Comparison of ENCODE assay signal across 14 cellular contexts in genomic region chr17:49717371-49717841, GRCh38. TPM values are rescaled to one million over a fixed set of nuclear protein-coding genes. Genes with fewer than 3 reads are reported as not detected.
DNase-seq lines count a peak whose midpoint lies in the region; ATAC-seq and TF ChIP-seq lines count a peak whose summit lies in the region.
"Had no signal": no experiment of that assay in that cellular context is flagged by ENCODE, and none has a peak within 500 bp of the region (broad histone marks: within the 10 kb centered on the region; RNA-seq: fewer than 3 reads in every experiment).

No MANE protein-coding gene starts in this region.

- H3K4me2 ChIP-seq in parathyroid adenoma (ENCODE audit: low read length), result peak overlapping the region; percentile 4

- H3K36me3 Mint-ChIP-seq in T-helper 2 cell treated with Interferon-gamma antibody and Interleukin-4, amounts not matched to agents 5 μg/mL and 100 μg/mL, for 36 hours (ENCODE audit: low read depth), result peaks cover 59% of the 10 kb centered on the region
- H3K36me3 Mint-ChIP-seq in Caco-2 (ENCODE audit: insufficient read depth, unreplicated experiment), result peaks cover 47% of the 10 kb centered on the region

- H3K4me1 Mint-ChIP-seq in T-helper 2 cell treated with Interferon-gamma antibody and Interleukin-4, amounts not matched to agents 5 μg/mL and 100 μg/mL, for 36 hours (ENCODE audit: low read depth), result peaks cover 12% of the 10 kb centered on the region
- H3K4me1 Mint-ChIP-seq in Caco-2 (ENCODE audit: low read depth, unreplicated experiment), result no peaks in the 10 kb centered on the region

- H3K4me1 ChIP-seq in parathyroid adenoma (peaks cover 36% of the 10 kb centered on the region), Caco-2 (no peaks in the 10 kb centered on the region)
- H3K4me1 ChIP-seq: ascending aorta had no signal

- H3K27me3 ChIP-seq in parathyroid adenoma (ENCODE audit: control insufficient read depth, insufficient read depth, low read length) (no peaks in the 10 kb centered on the region), Caco-2 (replicated peaks; ENCODE audit: control insufficient read depth, insufficient read depth, low read length) (no peaks in the 10 kb centered on the region)
- H3K27me3 ChIP-seq: ascending aorta had no signal

- peak overlapping the region; percentile 17 for H3K27ac Mint-ChIP-seq in T-helper 2 cell treated with Interferon-gamma antibody and Interleukin-4, amounts not matched to agents 5 μg/mL and 100 μg/mL, for 36 hours
- no peak overlapping the region for H3K27ac Mint-ChIP-seq in Caco-2 (ENCODE audit: unreplicated experiment)

- ATAC-seq in GM21737 (IDR thresholded peaks at IDR 0.05; ENCODE audit: unreplicated experiment), result no peak
- no peak for ATAC-seq in GM18868 (IDR thresholded peaks at IDR 0.05; ENCODE audit: unreplicated experiment)

- POLR2A ChIA-PET in Caco-2 (lab: Charles Lee), result no interaction called here

- TF ChIP-seq CTCF in parathyroid adenoma (IDR thresholded peaks at IDR 0.05) (no peak), Caco-2 (IDR thresholded peaks at IDR 0.05; ENCODE audit: insufficient read depth in 1 of 2, low read depth in 1 of 2, low read length in 1 of 2, severe bottlenecking in 1 of 2, unreplicated experiment in 1 of 2) (no peak)

- H3K9me3 ChIP-seq in parathyroid adenoma (ENCODE audit: control insufficient read depth, low read length) (no peaks in the 10 kb centered on the region), Caco-2 (no peaks in the 10 kb centered on the region)
- H3K9me3 ChIP-seq: ascending aorta had no signal

- peak overlapping the region; percentile 51 for H2AFZ ChIP-seq in parathyroid adenoma

- peak; percentile 98 for DNase-seq in G401 (ENCODE audit: low spot score)
- no peak for DNase-seq in T-helper 2 cell treated with Interferon-gamma antibody and Interleukin-4, amounts not matched to agents 5 μg/mL and 100 μg/mL, for 36 hours (ENCODE audit: low spot score)
- peak; percentile 96 for DNase-seq in cerebellar cortex (ENCODE audit: low spot score)
- DNase-seq in Caco-2, result no peak
- no peak for DNase-seq in GOT3 (lab: John Stamatoyannopoulos, UW)
- DNase-seq: erythroblast, Karpas-422, NCI-H2171, small intestine, WERI-Rb-1 had no signal

- in situ Hi-C loops in G401 (cut with HindIII; ENCODE audit: low sequenced_read_pairs), result no loop called here

- no peak overlapping the region for H3K4me3 ChIP-seq in parathyroid adenoma (ENCODE audit: low read depth, low read length)
- no peak overlapping the region for H3K4me3 ChIP-seq in Caco-2 (ENCODE audit: low read depth, low read length)
- H3K4me3 ChIP-seq: ascending aorta had no signal

- CTCF ChIA-PET in Caco-2 (lab: Charles Lee), result interaction anchor here (1.5 kb wide), 1 partner anchor 147 kb away, joined by 4 read pairs; no protein-coding TSS in a partner anchor

- H3K36me3 ChIP-seq in parathyroid adenoma (ENCODE audit: control insufficient read depth, insufficient read depth, low read length) (no peaks in the 10 kb centered on the region), Caco-2 (ENCODE audit: control insufficient read depth, insufficient read depth, low read length) (peaks cover 3% of the 10 kb centered on the region)

- H3K9me3 Mint-ChIP-seq in T-helper 2 cell treated with Interferon-gamma antibody and Interleukin-4, amounts not matched to agents 5 μg/mL and 100 μg/mL, for 36 hours, result no peaks in the 10 kb centered on the region
- H3K9me3 Mint-ChIP-seq in Caco-2 (ENCODE audit: unreplicated experiment), result no peaks in the 10 kb centered on the region

- peaks cover 6% of the 10 kb centered on the region for H3K79me2 ChIP-seq in parathyroid adenoma

- H3K9ac ChIP-seq in parathyroid adenoma, result no peak overlapping the region

- peak overlapping the region; percentile 98 for H3K27ac ChIP-seq in parathyroid adenoma
- H3K27ac ChIP-seq: ascending aorta, WERI-Rb-1 had no signal

- no TSS peak for BruUV-seq in Caco-2 (replicated peaks; lab: Mats Ljungman, UMichigan)

- intact Hi-C loops in Caco-2 (cut with micrococcal nuclease; ENCODE audit: unreplicated experiment), result no loop called here

- H3K4me3 Mint-ChIP-seq in T-helper 2 cell treated with Interferon-gamma antibody and Interleukin-4, amounts not matched to agents 5 μg/mL and 100 μg/mL, for 36 hours, result no peak overlapping the region
- H3K4me3 Mint-ChIP-seq in Caco-2 (ENCODE audit: unreplicated experiment), result no peak overlapping the region

- no peaks in the 10 kb centered on the region for H3K27me3 Mint-ChIP-seq in T-helper 2 cell treated with Interferon-gamma antibody and Interleukin-4, amounts not matched to agents 5 μg/mL and 100 μg/mL, for 36 hours (ENCODE audit: low read depth)
- H3K27me3 Mint-ChIP-seq in Caco-2 (ENCODE audit: insufficient read depth, unreplicated experiment), result no peaks in the 10 kb centered on the region

RNA-seq across cellular contexts. Expression of gene SLC35B1, which starts 9.6 kb away (rescaled TPM):
- 65.5 and 66.2 TPM in 2 replicates for total RNA-seq in G401 (2014; rRNA removed; shearing (Covaris generic))
- total RNA-seq in Caco-2 (2022), result 228 and 232 TPM in 2 replicates

RNA-seq across cellular contexts. Expression of gene SPOP, which starts 39.5 kb away (rescaled TPM):
- total RNA-seq in G401 (2014; rRNA removed; shearing (Covaris generic)), result 158 and 200 TPM in 2 replicates
- total RNA-seq in Caco-2 (2022), result 70.2 and 78.4 TPM in 2 replicates

RNA-seq across cellular contexts. Expression of gene FAM117A, which starts 46.5 kb away (rescaled TPM):
- 13.0 and 16.4 TPM in 2 replicates for total RNA-seq in G401 (2014; rRNA removed; shearing (Covaris generic))
- total RNA-seq in Caco-2 (2022), result 36.8 and 41.5 TPM in 2 replicates

Comparison
In these comparisons a context has a peak if more than half of its experiments do, and no peak if none do; other contexts are left out.
1. DNase-seq: peak in G401 (single experiment) and cerebellar cortex (single experiment); none in T-helper 2 cell treated with Interferon-gamma antibody and Interleukin-4, amounts not matched to agents 5 μg/mL and 100 μg/mL, for 36 hours (single experiment), Caco-2 (0 of 2) and GOT3 (single experiment).